ENCODE assay signal across 13 cellular contexts in genomic region chr13:36801035-36801434, GRCh38.
"Had no signal": no experiment of that assay in that cellular context is flagged by ENCODE, and none has a peak within 500 bp of the region (broad histone marks: within the 10 kb centered on the region; RNA-seq: fewer than 3 reads in every experiment).

No MANE protein-coding gene starts in this region.

- ATAC-seq: activated CD8-positive, alpha-beta T cell treated with anti-CD3 and anti-CD28 coated beads, Interleukin-2, amount 10 ng/mL, durations not matched to agents 7 days and 5 days; gastrocnemius medialis; WTC11 had no signal

- DNase-seq: activated CD4-positive, alpha-beta T cell treated with anti-CD3 and anti-CD28 coated beads for 48 hours; activated CD8-positive, alpha-beta memory T cell treated with anti-CD3 and anti-CD28 coated beads, Interleukin-2, amount 50 U/mL, for 48 hours; activated CD8-positive, alpha-beta T cell treated with anti-CD3 and anti-CD28 coated beads, Interleukin-2, amount 10 ng/mL, durations not matched to agents 7 days and 5 days; activated naive CD4-positive, alpha-beta T cell; colonic mucosa; effector CD4-positive, alpha-beta T cell; gastrocnemius medialis; kidney; ovary; stimulated activated CD4-positive, alpha-beta T cell treated with anti-CD3 and anti-CD28 coated beads, Interleukin-2, amount 100 ng/mL, for 48 hours; stimulated activated naive CD4-positive, alpha-beta T cell treated with Interleukin-2 at 50 U/mL for 16 hours; upper lobe of left lung had no signal
